22 cellular contexts compared by ENCODE assay signal in the genomic region with DNA sequence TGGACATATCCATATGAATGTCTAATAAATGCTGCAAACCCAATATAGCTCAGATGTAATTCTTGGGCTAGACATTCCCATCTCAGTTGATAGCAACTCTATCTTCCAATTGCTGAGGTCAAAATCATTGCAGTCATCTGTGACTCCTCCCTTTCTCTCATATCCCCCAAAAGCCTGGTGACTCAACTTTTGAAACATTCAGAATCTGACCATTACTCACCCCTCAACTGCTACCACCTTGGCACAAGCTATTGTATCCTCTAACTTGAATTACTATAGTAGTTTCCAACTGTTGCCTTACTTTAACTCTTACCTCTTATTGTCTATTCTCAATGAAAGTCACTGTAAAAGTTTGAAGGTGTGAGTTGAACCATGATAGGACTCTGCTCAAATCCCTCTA.
DNase-seq lines count a peak whose midpoint lies in the region; ATAC-seq and TF ChIP-seq lines count a peak whose summit lies in the region.
"Had no signal": no experiment of that assay in that cellular context is flagged by ENCODE, and none has a peak within 500 bp of the region (broad histone marks: within the 10 kb centered on the region; RNA-seq: fewer than 3 reads in every experiment).

No MANE protein-coding gene starts in this region.

- CTCF ChIA-PET in MCF 10A (lab: Yijun Ruan, JAX): no interaction called here

- TF ChIP-seq POLR2A in breast epithelium (IDR thresholded peaks at IDR 0.05): no peak

- H3K27ac Mint-ChIP-seq in MCF 10A (ENCODE audit: low read depth, unreplicated experiment): no peak overlapping the region
- H3K27ac Mint-ChIP-seq: activated naive CD4-positive, alpha-beta T cell treated with anti-CD3 and anti-CD28 coated beads, Interleukin-2, amount 10 ng/mL, durations not matched to agents 7 days and 5 days; CD4-positive, alpha-beta T cell; endodermal cell had no signal

- no peaks in the 10 kb centered on the region for H3K9me3 Mint-ChIP-seq in MCF 10A (ENCODE audit: unreplicated experiment)
- H3K9me3 Mint-ChIP-seq: activated naive CD4-positive, alpha-beta T cell treated with anti-CD3 and anti-CD28 coated beads, Interleukin-2, amount 10 ng/mL, durations not matched to agents 7 days and 5 days; CD4-positive, alpha-beta T cell had no signal

- no peak overlapping the region for H3K4me3 Mint-ChIP-seq in MCF 10A (ENCODE audit: unreplicated experiment)
- H3K4me3 Mint-ChIP-seq: activated naive CD4-positive, alpha-beta T cell treated with anti-CD3 and anti-CD28 coated beads, Interleukin-2, amount 10 ng/mL, durations not matched to agents 7 days and 5 days; CD4-positive, alpha-beta T cell; endodermal cell had no signal

- H3K4me1 Mint-ChIP-seq in MCF 10A (ENCODE audit: insufficient read depth, unreplicated experiment): no peaks in the 10 kb centered on the region
- H3K4me1 Mint-ChIP-seq: activated naive CD4-positive, alpha-beta T cell treated with anti-CD3 and anti-CD28 coated beads, Interleukin-2, amount 10 ng/mL, durations not matched to agents 7 days and 5 days had no signal

- H3K4me3 ChIP-seq in breast epithelium: no peak overlapping the region
- H3K4me3 ChIP-seq in fibroblast of pulmonary artery (replicated peaks; ENCODE audit: low read depth, low read length): no peak overlapping the region
- no peak overlapping the region for H3K4me3 ChIP-seq in WERI-Rb-1 (ENCODE audit: low read depth, low read length)
- H3K4me3 ChIP-seq: HAP-1, heart right ventricle, tibial artery had no signal

- intact Hi-C loops in MCF 10A (cut with micrococcal nuclease) (no loop called here), breast epithelium (cut with DNase I; ENCODE audit: low total_unique reads) (loop anchor here (5.0 kb wide), 1 partner anchor 824 kb away; no protein-coding TSS in a partner anchor)

- no peaks in the 10 kb centered on the region for H3K36me3 Mint-ChIP-seq in MCF 10A (ENCODE audit: insufficient read depth, unreplicated experiment)
- H3K36me3 Mint-ChIP-seq: activated naive CD4-positive, alpha-beta T cell treated with anti-CD3 and anti-CD28 coated beads, Interleukin-2, amount 10 ng/mL, durations not matched to agents 7 days and 5 days had no signal

- H3K27me3 ChIP-seq in breast epithelium (no peaks in the 10 kb centered on the region), WERI-Rb-1 (ENCODE audit: insufficient read depth, low read depth, severe bottlenecking) (no peaks in the 10 kb centered on the region)
- H3K27me3 ChIP-seq: heart right ventricle, tibial artery had no signal

- POLR2A ChIA-PET in MCF 10A (lab: Yijun Ruan, JAX): interaction anchor here (0.6 kb wide), 1 partner anchor 617 kb away, joined by 3 read pairs; no protein-coding TSS in a partner anchor

- ATAC-seq in GM21367 (IDR thresholded peaks at IDR 0.05; ENCODE audit: unreplicated experiment): no peak
- no peak for ATAC-seq in activated CD4-positive, CD25-positive, alpha-beta regulatory T cell treated with anti-CD3 and anti-CD28 coated beads, Interleukin-2, amount 50 U/mL, for 24 hours
- ATAC-seq: heart right ventricle, Right ventricle myocardium inferior had no signal

- DNase-seq in MCF 10A (ENCODE audit: unreplicated experiment) (peak; percentile 38), breast epithelium (ENCODE audit: low spot score in 2 of 2) (no peak), amniotic stem cell (lab: John Stamatoyannopoulos, UW) (peak; percentile 1), fibroblast of pulmonary artery (ENCODE audit: low read depth) (peak; percentile 38), NCI-H524 treated with DMSO at 0.1 percent for 48 hours (lab: John Stamatoyannopoulos, UW) (no peak), WERI-Rb-1 (no peak)
- DNase-seq: activated CD4-positive, alpha-beta T cell treated with anti-CD3 and anti-CD28 coated beads for 48 hours; activated naive CD4-positive, alpha-beta T cell treated with anti-CD3 and anti-CD28 coated beads, Interleukin-2, amount 10 ng/mL, durations not matched to agents 7 days and 5 days; caudate nucleus; CD4-positive, alpha-beta T cell; endodermal cell; heart right ventricle; NCI-H1092; NCI-H2171 treated with DMSO at 0.1 percent for 48 hours; nucleus accumbens; T-helper 2 cell; tibial artery had no signal

- H3K4me1 ChIP-seq in breast epithelium: no peaks in the 10 kb centered on the region
- H3K4me1 ChIP-seq: HAP-1, heart right ventricle, tibial artery had no signal

- TF ChIP-seq CTCF in MCF 10A (IDR thresholded peaks at IDR 0.05; ENCODE audit: unreplicated experiment) (no peak), breast epithelium (IDR thresholded peaks at IDR 0.05) (no peak), fibroblast of pulmonary artery (IDR thresholded peaks at IDR 0.05; ENCODE audit: low read length, missing control alignments) (no peak), WERI-Rb-1 (IDR thresholded peaks at IDR 0.05; ENCODE audit: low read depth, low read length) (no peak)

- H3K27ac ChIP-seq in breast epithelium: no peak overlapping the region
- no peak overlapping the region for H3K27ac ChIP-seq in WERI-Rb-1
- H3K27ac ChIP-seq: 22Rv1, heart right ventricle, tibial artery had no signal

- no peaks in the 10 kb centered on the region for H3K27me3 Mint-ChIP-seq in MCF 10A (ENCODE audit: insufficient read depth, unreplicated experiment)
- H3K27me3 Mint-ChIP-seq: activated naive CD4-positive, alpha-beta T cell treated with anti-CD3 and anti-CD28 coated beads, Interleukin-2, amount 10 ng/mL, durations not matched to agents 7 days and 5 days had no signal

- no peaks in the 10 kb centered on the region for H3K36me3 ChIP-seq in breast epithelium
- no peaks in the 10 kb centered on the region for H3K36me3 ChIP-seq in WERI-Rb-1
- H3K36me3 ChIP-seq: HAP-1, heart right ventricle, tibial artery had no signal

- no TSS peak for BruUV-seq in MCF 10A (replicated peaks; lab: Mats Ljungman, UMichigan)

- H3K9me3 ChIP-seq in breast epithelium (peaks cover 0 to 5% of the 10 kb centered on the region in 2 donors), WERI-Rb-1 (ENCODE audit: severe bottlenecking) (no peaks in the 10 kb centered on the region)
- H3K9me3 ChIP-seq: HAP-1, tibial artery had no signal

Comparison
In these comparisons a context has a peak if more than half of its experiments do, and no peak if none do; other contexts are left out.
1. DNase-seq: peak in MCF 10A (single experiment), amniotic stem cell (single experiment) and fibroblast of pulmonary artery (single experiment); none in breast epithelium (0 of 2), NCI-H524 treated with DMSO at 0.1 percent for 48 hours (single experiment) and WERI-Rb-1 (single experiment).